ENCODE assay signal across 2 cellular contexts in the genomic region with DNA sequence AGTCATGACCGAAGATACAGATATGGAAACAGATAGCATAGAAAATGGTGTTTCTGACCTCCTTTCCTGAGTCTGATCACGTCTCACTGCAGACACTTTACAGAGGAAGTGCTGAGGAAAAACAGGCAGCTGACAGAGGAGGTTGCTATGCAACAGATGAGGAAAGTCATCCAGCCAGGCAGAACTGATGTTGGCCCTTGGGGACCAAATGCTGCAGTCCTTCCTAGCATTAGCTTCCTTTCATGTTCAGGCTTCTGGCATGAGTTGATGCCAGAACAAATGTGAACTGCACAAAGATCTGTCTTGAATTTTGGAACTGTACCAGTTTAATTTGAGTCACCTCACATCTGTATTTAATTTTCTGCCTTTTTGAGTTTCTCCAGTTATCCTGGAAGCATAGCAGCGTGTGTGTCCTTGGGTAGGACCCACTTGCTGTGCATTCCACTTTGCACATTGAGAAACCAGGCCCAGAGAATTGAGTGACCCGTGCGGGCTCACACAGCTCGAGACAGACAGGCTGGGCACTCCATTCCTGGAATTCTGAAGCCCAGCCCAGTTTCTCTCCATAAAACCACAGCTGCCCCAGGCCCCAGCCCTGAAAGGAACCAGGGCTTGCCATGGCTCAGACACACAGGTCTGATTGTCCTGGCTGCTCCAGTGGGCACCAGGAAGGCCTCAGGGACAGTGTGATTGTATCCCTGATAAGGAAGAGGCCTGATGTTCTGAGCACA.
TF ChIP-seq lines count a peak whose summit lies in the region.

No MANE protein-coding gene starts in this region.

TF ChIP-seq in GM23338, 12 proteins besides CTCF, POLR2A, EP300 and RAD21 (continued from another document):
- TF ChIP-seq, protein P1, sequence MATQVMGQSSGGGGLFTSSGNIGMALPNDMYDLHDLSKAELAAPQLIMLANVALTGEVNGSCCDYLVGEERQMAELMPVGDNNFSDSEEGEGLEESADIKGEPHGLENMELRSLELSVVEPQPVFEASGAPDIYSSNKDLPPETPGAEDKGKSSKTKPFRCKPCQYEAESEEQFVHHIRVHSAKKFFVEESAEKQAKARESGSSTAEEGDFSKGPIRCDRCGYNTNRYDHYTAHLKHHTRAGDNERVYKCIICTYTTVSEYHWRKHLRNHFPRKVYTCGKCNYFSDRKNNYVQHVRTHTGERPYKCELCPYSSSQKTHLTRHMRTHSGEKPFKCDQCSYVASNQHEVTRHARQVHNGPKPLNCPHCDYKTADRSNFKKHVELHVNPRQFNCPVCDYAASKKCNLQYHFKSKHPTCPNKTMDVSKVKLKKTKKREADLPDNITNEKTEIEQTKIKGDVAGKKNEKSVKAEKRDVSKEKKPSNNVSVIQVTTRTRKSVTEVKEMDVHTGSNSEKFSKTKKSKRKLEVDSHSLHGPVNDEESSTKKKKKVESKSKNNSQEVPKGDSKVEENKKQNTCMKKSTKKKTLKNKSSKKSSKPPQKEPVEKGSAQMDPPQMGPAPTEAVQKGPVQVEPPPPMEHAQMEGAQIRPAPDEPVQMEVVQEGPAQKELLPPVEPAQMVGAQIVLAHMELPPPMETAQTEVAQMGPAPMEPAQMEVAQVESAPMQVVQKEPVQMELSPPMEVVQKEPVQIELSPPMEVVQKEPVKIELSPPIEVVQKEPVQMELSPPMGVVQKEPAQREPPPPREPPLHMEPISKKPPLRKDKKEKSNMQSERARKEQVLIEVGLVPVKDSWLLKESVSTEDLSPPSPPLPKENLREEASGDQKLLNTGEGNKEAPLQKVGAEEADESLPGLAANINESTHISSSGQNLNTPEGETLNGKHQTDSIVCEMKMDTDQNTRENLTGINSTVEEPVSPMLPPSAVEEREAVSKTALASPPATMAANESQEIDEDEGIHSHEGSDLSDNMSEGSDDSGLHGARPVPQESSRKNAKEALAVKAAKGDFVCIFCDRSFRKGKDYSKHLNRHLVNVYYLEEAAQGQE (IDR thresholded peaks at IDR 0.05; ENCODE audit: unreplicated experiment) = no peak
- TF ChIP-seq ZNF114 (CRISPR knock-in tag; IDR thresholded peaks at IDR 0.05) = no peak
- TF ChIP-seq ZNF331 (CRISPR knock-in tag; IDR thresholded peaks at IDR 0.05; ENCODE audit: low read depth) = no peak
- TF ChIP-seq POLR2AphosphoS5 (IDR thresholded peaks at IDR 0.05; ENCODE audit: low read depth) = no peak
- TF ChIP-seq, protein P2, sequence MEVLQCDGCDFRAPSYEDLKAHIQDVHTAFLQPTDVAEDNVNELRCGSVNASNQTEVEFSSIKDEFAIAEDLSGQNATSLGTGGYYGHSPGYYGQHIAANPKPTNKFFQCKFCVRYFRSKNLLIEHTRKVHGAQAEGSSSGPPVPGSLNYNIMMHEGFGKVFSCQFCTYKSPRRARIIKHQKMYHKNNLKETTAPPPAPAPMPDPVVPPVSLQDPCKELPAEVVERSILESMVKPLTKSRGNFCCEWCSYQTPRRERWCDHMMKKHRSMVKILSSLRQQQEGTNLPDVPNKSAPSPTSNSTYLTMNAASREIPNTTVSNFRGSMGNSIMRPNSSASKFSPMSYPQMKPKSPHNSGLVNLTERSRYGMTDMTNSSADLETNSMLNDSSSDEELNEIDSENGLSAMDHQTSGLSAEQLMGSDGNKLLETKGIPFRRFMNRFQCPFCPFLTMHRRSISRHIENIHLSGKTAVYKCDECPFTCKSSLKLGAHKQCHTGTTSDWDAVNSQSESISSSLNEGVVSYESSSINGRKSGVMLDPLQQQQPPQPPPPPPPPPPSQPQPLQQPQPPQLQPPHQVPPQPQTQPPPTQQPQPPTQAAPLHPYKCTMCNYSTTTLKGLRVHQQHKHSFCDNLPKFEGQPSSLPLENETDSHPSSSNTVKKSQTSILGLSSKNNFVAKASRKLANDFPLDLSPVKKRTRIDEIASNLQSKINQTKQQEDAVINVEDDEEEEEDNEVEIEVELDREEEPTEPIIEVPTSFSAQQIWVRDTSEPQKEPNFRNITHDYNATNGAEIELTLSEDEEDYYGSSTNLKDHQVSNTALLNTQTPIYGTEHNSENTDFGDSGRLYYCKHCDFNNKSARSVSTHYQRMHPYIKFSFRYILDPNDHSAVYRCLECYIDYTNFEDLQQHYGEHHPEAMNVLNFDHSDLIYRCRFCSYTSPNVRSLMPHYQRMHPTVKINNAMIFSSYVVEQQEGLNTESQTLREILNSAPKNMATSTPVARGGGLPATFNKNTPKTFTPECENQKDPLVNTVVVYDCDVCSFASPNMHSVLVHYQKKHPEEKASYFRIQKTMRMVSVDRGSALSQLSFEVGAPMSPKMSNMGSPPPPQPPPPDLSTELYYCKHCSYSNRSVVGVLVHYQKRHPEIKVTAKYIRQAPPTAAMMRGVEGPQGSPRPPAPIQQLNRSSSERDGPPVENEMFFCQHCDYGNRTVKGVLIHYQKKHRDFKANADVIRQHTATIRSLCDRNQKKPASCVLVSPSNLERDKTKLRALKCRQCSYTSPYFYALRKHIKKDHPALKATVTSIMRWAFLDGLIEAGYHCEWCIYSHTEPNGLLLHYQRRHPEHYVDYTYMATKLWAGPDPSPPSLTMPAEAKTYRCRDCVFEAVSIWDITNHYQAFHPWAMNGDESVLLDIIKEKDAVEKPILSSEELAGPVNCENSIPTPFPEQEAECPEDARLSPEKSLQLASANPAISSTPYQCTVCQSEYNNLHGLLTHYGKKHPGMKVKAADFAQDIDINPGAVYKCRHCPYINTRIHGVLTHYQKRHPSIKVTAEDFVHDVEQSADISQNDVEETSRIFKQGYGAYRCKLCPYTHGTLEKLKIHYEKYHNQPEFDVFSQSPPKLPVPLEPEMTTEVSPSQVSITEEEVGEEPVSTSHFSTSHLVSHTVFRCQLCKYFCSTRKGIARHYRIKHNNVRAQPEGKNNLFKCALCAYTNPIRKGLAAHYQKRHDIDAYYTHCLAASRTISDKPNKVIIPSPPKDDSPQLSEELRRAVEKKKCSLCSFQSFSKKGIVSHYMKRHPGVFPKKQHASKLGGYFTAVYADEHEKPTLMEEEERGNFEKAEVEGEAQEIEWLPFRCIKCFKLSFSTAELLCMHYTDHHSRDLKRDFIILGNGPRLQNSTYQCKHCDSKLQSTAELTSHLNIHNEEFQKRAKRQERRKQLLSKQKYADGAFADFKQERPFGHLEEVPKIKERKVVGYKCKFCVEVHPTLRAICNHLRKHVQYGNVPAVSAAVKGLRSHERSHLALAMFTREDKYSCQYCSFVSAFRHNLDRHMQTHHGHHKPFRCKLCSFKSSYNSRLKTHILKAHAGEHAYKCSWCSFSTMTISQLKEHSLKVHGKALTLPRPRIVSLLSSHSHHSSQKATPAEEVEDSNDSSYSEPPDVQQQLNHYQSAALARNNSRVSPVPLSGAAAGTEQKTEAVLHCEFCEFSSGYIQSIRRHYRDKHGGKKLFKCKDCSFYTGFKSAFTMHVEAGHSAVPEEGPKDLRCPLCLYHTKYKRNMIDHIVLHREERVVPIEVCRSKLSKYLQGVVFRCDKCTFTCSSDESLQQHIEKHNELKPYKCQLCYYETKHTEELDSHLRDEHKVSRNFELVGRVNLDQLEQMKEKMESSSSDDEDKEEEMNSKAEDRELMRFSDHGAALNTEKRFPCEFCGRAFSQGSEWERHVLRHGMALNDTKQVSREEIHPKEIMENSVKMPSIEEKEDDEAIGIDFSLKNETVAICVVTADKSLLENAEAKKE (CRISPR knock-in tag; IDR thresholded peaks at IDR 0.05) = no peak
- no peak for TF ChIP-seq EZH2 (IDR thresholded peaks at IDR 0.05; ENCODE audit: low read depth, unreplicated experiment)
- TF ChIP-seq NANOG (IDR thresholded peaks at IDR 0.05; ENCODE audit: borderline replicate concordance) = no peak

TF ChIP-seq in SK-N-SH, 30 proteins besides CTCF, POLR2A, EP300 and RAD21 (continued from another document):
- TF ChIP-seq, protein P3, sequence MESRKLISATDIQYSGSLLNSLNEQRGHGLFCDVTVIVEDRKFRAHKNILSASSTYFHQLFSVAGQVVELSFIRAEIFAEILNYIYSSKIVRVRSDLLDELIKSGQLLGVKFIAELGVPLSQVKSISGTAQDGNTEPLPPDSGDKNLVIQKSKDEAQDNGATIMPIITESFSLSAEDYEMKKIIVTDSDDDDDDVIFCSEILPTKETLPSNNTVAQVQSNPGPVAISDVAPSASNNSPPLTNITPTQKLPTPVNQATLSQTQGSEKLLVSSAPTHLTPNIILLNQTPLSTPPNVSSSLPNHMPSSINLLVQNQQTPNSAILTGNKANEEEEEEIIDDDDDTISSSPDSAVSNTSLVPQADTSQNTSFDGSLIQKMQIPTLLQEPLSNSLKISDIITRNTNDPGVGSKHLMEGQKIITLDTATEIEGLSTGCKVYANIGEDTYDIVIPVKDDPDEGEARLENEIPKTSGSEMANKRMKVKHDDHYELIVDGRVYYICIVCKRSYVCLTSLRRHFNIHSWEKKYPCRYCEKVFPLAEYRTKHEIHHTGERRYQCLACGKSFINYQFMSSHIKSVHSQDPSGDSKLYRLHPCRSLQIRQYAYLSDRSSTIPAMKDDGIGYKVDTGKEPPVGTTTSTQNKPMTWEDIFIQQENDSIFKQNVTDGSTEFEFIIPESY (IDR thresholded peaks at IDR 0.05; ENCODE audit: borderline replicate concordance, low read depth) = no peak
- TF ChIP-seq, protein P4, sequence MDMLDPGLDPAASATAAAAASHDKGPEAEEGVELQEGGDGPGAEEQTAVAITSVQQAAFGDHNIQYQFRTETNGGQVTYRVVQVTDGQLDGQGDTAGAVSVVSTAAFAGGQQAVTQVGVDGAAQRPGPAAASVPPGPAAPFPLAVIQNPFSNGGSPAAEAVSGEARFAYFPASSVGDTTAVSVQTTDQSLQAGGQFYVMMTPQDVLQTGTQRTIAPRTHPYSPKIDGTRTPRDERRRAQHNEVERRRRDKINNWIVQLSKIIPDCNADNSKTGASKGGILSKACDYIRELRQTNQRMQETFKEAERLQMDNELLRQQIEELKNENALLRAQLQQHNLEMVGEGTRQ (IDR thresholded peaks at IDR 0.05; ENCODE audit: borderline replicate concordance, low read depth, low read length) = no peak
- TF ChIP-seq POLR2AphosphoS5 (IDR thresholded peaks at IDR 0.05; ENCODE audit: low read depth, low read length) (peak; percentile 81; the same call in 1 of the 2 replicates), JUND (IDR thresholded peaks at IDR 0.05) (peak; percentile 24; the same call in 1 of the 2 replicates), YY1 (IDR thresholded peaks at IDR 0.05; ENCODE audit: low read depth) (no peak), SIN3A (IDR thresholded peaks at IDR 0.05; ENCODE audit: borderline replicate concordance, low read depth, low read length) (no peak), RCOR1 (IDR thresholded peaks at IDR 0.05; ENCODE audit: low read length) (peak; percentile 83), SMC3 (IDR thresholded peaks at IDR 0.05; ENCODE audit: low read depth, low read length) (peak; percentile 12; the same call in 1 of the 2 replicates), TCF12 (IDR thresholded peaks at IDR 0.05) (peak; percentile 93), GABPA (IDR thresholded peaks at IDR 0.05; ENCODE audit: low read depth) (no peak), CHD2 (IDR thresholded peaks at IDR 0.05; ENCODE audit: low read length, partially characterized antibody) (no peak), NRF1 (IDR thresholded peaks at IDR 0.05; ENCODE audit: low read depth, low read length) (no peak), RXRA (IDR thresholded peaks at IDR 0.05; ENCODE audit: borderline replicate concordance, low read depth) (no peak), NFIC (IDR thresholded peaks at IDR 0.05; ENCODE audit: borderline replicate concordance) (peak; percentile 58; the same call in 1 of the 2 replicates), FOXJ3 (CRISPR knock-in tag; IDR thresholded peaks at IDR 0.05) (no peak), FOSL2 (IDR thresholded peaks at IDR 0.05; ENCODE audit: borderline replicate concordance, low read depth) (peak; percentile 17; the same call in 1 of the 2 replicates), FOXM1 (IDR thresholded peaks at IDR 0.05; ENCODE audit: low read depth) (no peak), MEF2A (IDR thresholded peaks at IDR 0.05; ENCODE audit: borderline replicate concordance, low read depth) (no peak)
- TF ChIP-seq, protein P1 (IDR thresholded peaks at IDR 0.05; ENCODE audit: low read depth, low read length) = no peak
- TF ChIP-seq, protein P5, sequence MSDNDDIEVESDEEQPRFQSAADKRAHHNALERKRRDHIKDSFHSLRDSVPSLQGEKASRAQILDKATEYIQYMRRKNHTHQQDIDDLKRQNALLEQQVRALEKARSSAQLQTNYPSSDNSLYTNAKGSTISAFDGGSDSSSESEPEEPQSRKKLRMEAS (IDR thresholded peaks at IDR 0.05; ENCODE audit: low read depth) = no peak; the same call in 1 of the 2 replicates
- TF ChIP-seq, protein P6, sequence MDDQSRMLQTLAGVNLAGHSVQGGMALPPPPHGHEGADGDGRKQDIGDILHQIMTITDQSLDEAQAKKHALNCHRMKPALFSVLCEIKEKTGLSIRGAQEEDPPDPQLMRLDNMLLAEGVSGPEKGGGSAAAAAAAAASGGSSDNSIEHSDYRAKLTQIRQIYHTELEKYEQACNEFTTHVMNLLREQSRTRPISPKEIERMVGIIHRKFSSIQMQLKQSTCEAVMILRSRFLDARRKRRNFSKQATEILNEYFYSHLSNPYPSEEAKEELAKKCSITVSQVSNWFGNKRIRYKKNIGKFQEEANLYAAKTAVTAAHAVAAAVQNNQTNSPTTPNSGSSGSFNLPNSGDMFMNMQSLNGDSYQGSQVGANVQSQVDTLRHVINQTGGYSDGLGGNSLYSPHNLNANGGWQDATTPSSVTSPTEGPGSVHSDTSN (IDR thresholded peaks at IDR 0.05) = peak; percentile 64
- TF ChIP-seq, protein P7, sequence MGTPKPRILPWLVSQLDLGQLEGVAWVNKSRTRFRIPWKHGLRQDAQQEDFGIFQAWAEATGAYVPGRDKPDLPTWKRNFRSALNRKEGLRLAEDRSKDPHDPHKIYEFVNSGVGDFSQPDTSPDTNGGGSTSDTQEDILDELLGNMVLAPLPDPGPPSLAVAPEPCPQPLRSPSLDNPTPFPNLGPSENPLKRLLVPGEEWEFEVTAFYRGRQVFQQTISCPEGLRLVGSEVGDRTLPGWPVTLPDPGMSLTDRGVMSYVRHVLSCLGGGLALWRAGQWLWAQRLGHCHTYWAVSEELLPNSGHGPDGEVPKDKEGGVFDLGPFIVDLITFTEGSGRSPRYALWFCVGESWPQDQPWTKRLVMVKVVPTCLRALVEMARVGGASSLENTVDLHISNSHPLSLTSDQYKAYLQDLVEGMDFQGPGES (IDR thresholded peaks at IDR 0.05; ENCODE audit: low read depth, low read length) = no peak
